In genomic region chr3:119352863-119353527, GRCh38 we compare ENCODE assay signal across 8 cellular contexts. TPM values are rescaled to one million over a fixed set of nuclear protein-coding genes. Genes with fewer than 3 reads are reported as not detected.
DNase-seq lines count a peak whose midpoint lies in the region; ATAC-seq and TF ChIP-seq lines count a peak whose summit lies in the region.

No MANE protein-coding gene starts in this region.

- peaks cover 39% of the 10 kb centered on the region for H3K4me1 Mint-ChIP-seq in glutamatergic neuron (ENCODE audit: low read depth, unreplicated experiment)
- peaks cover 34 to 52% of the 10 kb centered on the region in 2 donors for H3K4me1 Mint-ChIP-seq in stimulated activated naive B cell treated with anti-CD40 and anti-IgM and Interleukin-4, amounts not matched to agents 10 μg/mL and 1 μg/mL and 100 μg/mL, for 72 hours

- ATAC-seq in HG02981 (IDR thresholded peaks at IDR 0.05; ENCODE audit: unreplicated experiment), result peak; percentile 30
- ATAC-seq in stimulated activated naive B cell treated with anti-CD40 and anti-IgM and Interleukin-4, amounts not matched to agents 10 μg/mL and 1 μg/mL and 100 μg/mL, for 72 hours (replicated peaks), result peak; percentile 23 to 40
- no peak for ATAC-seq in GM19324 (IDR thresholded peaks at IDR 0.05; ENCODE audit: low FRiP score, unreplicated experiment)

- no peak overlapping the region for H3K4me3 Mint-ChIP-seq in glutamatergic neuron (ENCODE audit: unreplicated experiment)
- no peak overlapping the region for H3K4me3 Mint-ChIP-seq in stimulated activated naive B cell treated with anti-CD40 and anti-IgM and Interleukin-4, amounts not matched to agents 10 μg/mL and 1 μg/mL and 100 μg/mL, for 72 hours

- H3K9me3 Mint-ChIP-seq in glutamatergic neuron (ENCODE audit: unreplicated experiment), result peaks cover 2% of the 10 kb centered on the region
- H3K9me3 Mint-ChIP-seq in stimulated activated naive B cell treated with anti-CD40 and anti-IgM and Interleukin-4, amounts not matched to agents 10 μg/mL and 1 μg/mL and 100 μg/mL, for 72 hours, result no peaks in the 10 kb centered on the region

- H3K36me3 Mint-ChIP-seq in glutamatergic neuron (ENCODE audit: unreplicated experiment), result no peaks in the 10 kb centered on the region
- H3K36me3 Mint-ChIP-seq in stimulated activated naive B cell treated with anti-CD40 and anti-IgM and Interleukin-4, amounts not matched to agents 10 μg/mL and 1 μg/mL and 100 μg/mL, for 72 hours, result no peaks in the 10 kb centered on the region

- DNase-seq in GM10248 (ENCODE audit: extremely low spot score) (no peak), SKM-1 treated with dmso at 0.1 percent for 144 hours (lab: John Stamatoyannopoulos, UW; ENCODE audit: unreplicated experiment) (peak; percentile 62), glutamatergic neuron (no peak), NCI-H345 (lab: John Stamatoyannopoulos, UW) (no peak), NCI-H2081 treated with DMSO at 0.1 percent for 48 hours (lab: John Stamatoyannopoulos, UW) (no peak)
- DNase-seq in stimulated activated naive B cell treated with anti-CD40 and anti-IgM and Interleukin-4, amounts not matched to agents 10 μg/mL and 1 μg/mL and 100 μg/mL, for 72 hours, result no peak

- peak overlapping the region; percentile 44 for H3K27ac Mint-ChIP-seq in glutamatergic neuron (ENCODE audit: unreplicated experiment)
- H3K27ac Mint-ChIP-seq in stimulated activated naive B cell treated with anti-CD40 and anti-IgM and Interleukin-4, amounts not matched to agents 10 μg/mL and 1 μg/mL and 100 μg/mL, for 72 hours, result no peak overlapping the region

- POLR2A ChIA-PET in GM10248 (lab: Yijun Ruan, JAX), result interaction anchor here (0.6 kb wide), 1 partner anchor 744 kb away, joined by 4 read pairs; no protein-coding TSS in a partner anchor

- TF ChIP-seq CTCF in GM10248 (IDR thresholded peaks at IDR 0.05; ENCODE audit: control extremely low read depth, extremely low read depth, low read depth, missing control alignments) (peak; percentile 31), glutamatergic neuron (IDR thresholded peaks at IDR 0.05; ENCODE audit: partially characterized antibody, unreplicated experiment) (no peak)

- CTCF ChIA-PET in GM10248 (lab: Yijun Ruan, JAX), result interaction anchor here (0.7 to 9.3 kb wide), 25 partner anchors 9 to 468 kb away, joined by 3 to 84 read pairs (median 5); partner anchors contain the start of gene B4GALT4

- no peaks in the 10 kb centered on the region for H3K27me3 Mint-ChIP-seq in glutamatergic neuron (ENCODE audit: unreplicated experiment)
- no peaks in the 10 kb centered on the region for H3K27me3 Mint-ChIP-seq in stimulated activated naive B cell treated with anti-CD40 and anti-IgM and Interleukin-4, amounts not matched to agents 10 μg/mL and 1 μg/mL and 100 μg/mL, for 72 hours

RNA-seq across cellular contexts. Expression of gene ARHGAP31, which starts 58.8 kb away (rescaled TPM):
- 0.20 TPM for total RNA-seq in glutamatergic neuron (ENCODE audit: unreplicated experiment)
